Comparison of ENCODE assay signal across 4 cellular contexts in genomic region chr4:4510641-4511040, GRCh38. TPM values are rescaled to one million over a fixed set of nuclear protein-coding genes. Genes with fewer than 3 reads are reported as not detected.
A peak's percentile ranks its signal among the peaks of the same experiment; 100 is the strongest.
DNase-seq lines count a peak whose midpoint lies in the region; ATAC-seq, FAIRE-seq and TF ChIP-seq lines count a peak whose summit lies in the region.
"Not testable (repeated sequence)": the region's sequence is repeated elsewhere in the genome, so short reads cannot be mapped to it uniquely, and the experiment has no call there.

No MANE protein-coding gene starts in this region.

- H3K27me3 Mint-ChIP-seq in T-helper 17 cell, result not testable (repeated sequence)

- not testable (repeated sequence) for H3K36me3 ChIP-seq in HEK293 (ENCODE audit: control insufficient read depth in 2 of 2, insufficient read depth in 1 of 2, low read length in 2 of 2); K562 (ENCODE audit: control insufficient read depth, insufficient read depth, low read length); trophoblast cell (ENCODE audit: control insufficient read depth in 1 of 2, insufficient read depth in 2 of 2, low read length in 2 of 2)

- H2BK5ac ChIP-seq in trophoblast cell (ENCODE audit: low read depth, low read length, poor library complexity), result not testable (repeated sequence)

- not testable (repeated sequence) for H3K79me1 ChIP-seq in trophoblast cell (ENCODE audit: low read length)

- not testable (repeated sequence) for DNase-seq in T-helper 17 cell; K562 (ENCODE audit: extremely low read depth in 1 of 4, low spot score in 3 of 4); trophoblast cell

- not testable (repeated sequence) for TF ChIP-seq RAD21 in K562 (CRISPR knock-in tag; conservative IDR thresholded peaks at IDR 0.05 in 1 of 2, IDR thresholded peaks at IDR 0.05 in 1 of 2)

- not testable (repeated sequence) for H4K8ac ChIP-seq in trophoblast cell (ENCODE audit: low read depth, low read length)

- peaks cover 19% of the 10 kb centered on the region for H3K4me1 Mint-ChIP-seq in T-helper 17 cell

- not testable (repeated sequence) for H2AK5ac ChIP-seq in trophoblast cell (ENCODE audit: low read length)

- H3K79me2 ChIP-seq in K562 (ENCODE audit: control insufficient read depth, insufficient read depth, low read length); trophoblast cell (ENCODE audit: control insufficient read depth, insufficient read depth, low read length, poor library complexity): not testable (repeated sequence)

- not testable (repeated sequence) for H3K27ac Mint-ChIP-seq in T-helper 17 cell

- H4K91ac ChIP-seq in trophoblast cell (ENCODE audit: low read depth, low read length), result not testable (repeated sequence)

- not testable (repeated sequence) for H3K9me1 ChIP-seq in K562 (ENCODE audit: control insufficient read depth, insufficient read depth, low read length)

- H3K4me3 Mint-ChIP-seq in T-helper 17 cell, result peak overlapping the region; percentile 1

- ATAC-seq in T-helper 17 cell, K562: not testable (repeated sequence)

- H3K9ac ChIP-seq in K562 (ENCODE audit: insufficient read depth in 1 of 2, low read depth in 2 of 2, low read length in 2 of 2); trophoblast cell (ENCODE audit: low read length): not testable (repeated sequence)

- H3K36me3 Mint-ChIP-seq in T-helper 17 cell (ENCODE audit: low read depth), result not testable (repeated sequence)

- not testable (repeated sequence) for H4K12ac ChIP-seq in trophoblast cell (ENCODE audit: low read depth, low read length)

- H3K23ac ChIP-seq in trophoblast cell (ENCODE audit: low read length), result not testable (repeated sequence)

- WGBS in K562 (ENCODE audit: insufficient coverage, low coverage, missing lambda C conversion rate), result 66% methylated on average over 3 of the region's 3 CpGs
- no CpG with 5 or more reads among the region's 3 CpGs for WGBS in trophoblast cell (ENCODE audit: extremely low coverage, insufficient coverage, insufficient read length)

- H3K27ac ChIP-seq in HEK293 (ENCODE audit: extremely low read depth, low read depth, low read length); K562 (ENCODE audit: extremely low read depth, low read depth, low read length); trophoblast cell (ENCODE audit: low read depth, low read length): not testable (repeated sequence)

- not testable (repeated sequence) for BruUV-seq in K562 (replicated peaks; lab: Mats Ljungman, UMichigan)

- not testable (repeated sequence) for TF ChIP-seq POLR2A in K562 (conservative IDR thresholded peaks at IDR 0.05)

- not testable (repeated sequence) for H3K14ac ChIP-seq in trophoblast cell (ENCODE audit: low read length)

- not testable (repeated sequence) for TF ChIP-seq EP300 in K562 (IDR thresholded peaks at IDR 0.05; ENCODE audit: low read length)

- H3K4me1 ChIP-seq in HEK293 (ENCODE audit: control insufficient read depth, insufficient read depth, low read length); K562 (replicated peaks in 1 of 2; ENCODE audit: control insufficient read depth in 2 of 2, insufficient read depth in 2 of 2, low read length in 2 of 2); trophoblast cell (ENCODE audit: control insufficient read depth in 1 of 2, insufficient read depth in 2 of 2, low read length in 2 of 2): not testable (repeated sequence)

- H2AFZ ChIP-seq in K562 (ENCODE audit: low read depth, low read length); trophoblast cell (ENCODE audit: insufficient read depth, low read length, poor library complexity): not testable (repeated sequence)

- H3K4ac ChIP-seq in trophoblast cell (ENCODE audit: low read depth, low read length), result not testable (repeated sequence)

- H2BK12ac ChIP-seq in trophoblast cell (ENCODE audit: low read length), result not testable (repeated sequence)

- not testable (repeated sequence) for H3K4me3 ChIP-seq in HEK293 (ENCODE audit: low read depth, low read length); K562; trophoblast cell (ENCODE audit: low read depth, low read length)

- H3K27me3 ChIP-seq in K562 (ENCODE audit: control insufficient read depth in 2 of 2, insufficient read depth in 2 of 2, low read length in 2 of 2); trophoblast cell (ENCODE audit: insufficient read depth, low read length): not testable (repeated sequence)

- H3K4me2 ChIP-seq in K562 (ENCODE audit: insufficient read depth, low read length); trophoblast cell (ENCODE audit: low read length): not testable (repeated sequence)

- intact Hi-C loops in K562 (cut with micrococcal nuclease), result not testable (repeated sequence)

- CTCF ChIA-PET in HEK293 (lab: Yijun Ruan, JAX), result interaction anchor here (1.0 to 1.7 kb wide), 2 partner anchors 10 to 14 kb away, joined by 3 to 9 read pairs; no protein-coding TSS in a partner anchor
- CTCF ChIA-PET in K562 (lab: Yijun Ruan, JAX; ENCODE audit: low intra/inter-chr PET ratio), result not testable (repeated sequence)

- in situ Hi-C loops in K562 (cut with MboI), result not testable (repeated sequence)

- POLR2A ChIA-PET in HEK293 (lab: Yijun Ruan, JAX); K562 (lab: Yijun Ruan, JAX): not testable (repeated sequence)

- not testable (repeated sequence) for H2BK120ac ChIP-seq in trophoblast cell (ENCODE audit: insufficient read depth, low read length, poor library complexity)

- peak overlapping the region; percentile 29 for H3K18ac ChIP-seq in trophoblast cell (ENCODE audit: low read length)

- not testable (repeated sequence) for FAIRE-seq in K562 (lab: Jason Lieb, UNC)

- H4K20me1 ChIP-seq in K562 (replicated peaks; ENCODE audit: control insufficient read depth, insufficient read depth, low read length), result not testable (repeated sequence)

- TF ChIP-seq CTCF in HEK293 (tag by site-specific recombination; IDR thresholded peaks at IDR 0.05); K562 (IDR thresholded peaks at IDR 0.05 in 2 of 3, conservative IDR thresholded peaks at IDR 0.05 in 1 of 3; ENCODE audit: insufficient read depth in 2 of 3, low read depth in 1 of 3, low read length in 3 of 3): not testable (repeated sequence)

- not testable (repeated sequence) for H3K9me3 ChIP-seq in HEK293 (ENCODE audit: control insufficient read depth, insufficient read depth, low read depth, low read length); T-helper 17 cell (ENCODE audit: control insufficient read depth, low read length, poor library complexity, severe bottlenecking); K562 (replicated peaks; ENCODE audit: control insufficient read depth, insufficient read depth, low read depth, low read length); trophoblast cell (ENCODE audit: insufficient read depth, low read depth, low read length)

TF ChIP-seq in HEK293, 187 proteins besides CTCF, POLR2A, EP300 and RAD21:
- TF ChIP-seq ZNF146 (tag by site-specific recombination; IDR thresholded peaks at IDR 0.05), result peak; percentile 91
TF ChIP-seq in HEK293: peak in this region for 1; not testable (repeated sequence) for 186.

TF ChIP-seq in K562, 482 proteins besides CTCF, POLR2A, EP300 and RAD21:
- peak; percentile 8 for TF ChIP-seq ZNF146 (CRISPR knock-in tag; IDR thresholded peaks at IDR 0.05; ENCODE audit: unreplicated experiment)

RNA-seq across cellular contexts. Expression of gene STX18, which starts 31.2 kb away (rescaled TPM):
- total RNA-seq in T-helper 17 cell (10 to 100 TPM; 21.7 to 27.8 TPM), K562 (2014; rRNA removed) (18.5 and 22.7 TPM in 2 replicates), K562 (2014; rRNA removed; fragmentation: Illumina TruSeq; extraction: Trizol) (26.3 and 28.2 TPM in 2 replicates), K562 (2015; rRNA removed; fragmentation: Illumina TruSeq; extraction: Trizol) (22.7 and 22.8 TPM in 2 replicates), K562 (2021) (20.3 and 20.6 TPM in 2 replicates)
- 32.0 and 52.5 TPM in 2 replicates for total RNA-seq in K562 (2011; cell fraction: chromatin; rRNA removed; ENCODE audit: low replicate concordance)
- 17.0 and 17.2 TPM in 2 replicates for total RNA-seq in K562 (2011; cell fraction: nucleolus; rRNA removed)
- 26.4 and 28.0 TPM in 2 replicates for total RNA-seq in K562 (2011; cell fraction: nucleoplasm; rRNA removed)
- polyA plus RNA-seq in K562 (2011; rRNA removed) (21.5 and 24.9 TPM in 2 replicates), K562 (2014; fragmentation: Illumina TruSeq; extraction: Trizol) (30.9 and 41.7 TPM in 2 replicates), K562 (2014; fragmentation: Nextera tagmentation; extraction: Ambion mirVana) (1 to 10 TPM; 6.2 to 6.7 TPM), K562 (2014; rRNA removed) (22.8 and 23.1 TPM in 2 replicates)
- polyA plus RNA-seq in K562 (2011; cell fraction: cytosol; rRNA removed), result 13.4 and 14.4 TPM in 2 replicates
- polyA plus RNA-seq in K562 (2011; cell fraction: nucleus; rRNA removed), result 28.2 and 30.1 TPM in 2 replicates
- 19.0 and 19.6 TPM in 2 replicates for polyA plus RNA-seq in K562 (2012)
- 19.9 and 29.4 TPM in 2 replicates for polyA minus RNA-seq in K562 (2011; rRNA and poly(A)+ RNA removed)
- polyA minus RNA-seq in K562 (2011; cell fraction: cytosol; rRNA and poly(A)+ RNA removed), result 7.5 and 9.5 TPM in 2 replicates
- polyA minus RNA-seq in K562 (2011; cell fraction: nucleus; rRNA and poly(A)+ RNA removed), result 14.1 and 31.0 TPM in 2 replicates
- polyA plus RNA-seq in trophoblast cell (2013), result 30.1 and 32.5 TPM in 2 replicates
